15 cellular contexts compared by ENCODE assay signal in the genomic region with DNA sequence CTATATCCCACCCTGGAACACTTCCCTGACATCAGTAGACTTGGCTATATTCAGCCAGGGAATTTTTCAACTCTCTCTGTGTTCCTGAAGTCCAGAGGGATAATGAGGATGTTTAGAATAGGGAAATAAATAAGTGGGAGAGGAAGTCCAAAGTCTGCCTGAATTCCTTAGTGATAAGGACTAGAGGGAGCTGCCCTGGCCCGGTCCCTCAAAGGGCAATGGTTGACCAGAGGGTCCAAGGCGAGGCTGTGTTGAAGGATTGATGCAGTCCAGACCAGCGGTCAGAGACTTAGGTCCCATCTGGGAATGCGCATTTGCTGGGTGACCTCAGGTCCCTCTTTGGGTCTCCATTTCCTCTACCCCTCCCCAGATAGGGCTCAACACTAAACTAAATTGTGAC.
"Had no signal": no experiment of that assay in that cellular context is flagged by ENCODE, and none has a peak within 500 bp of the region (broad histone marks: within the 10 kb centered on the region; RNA-seq: fewer than 3 reads in every experiment).

No MANE protein-coding gene starts in this region.

- H3K36me3 ChIP-seq: esophagus squamous epithelium, prostate gland, sigmoid colon had no signal

- H3K27me3 ChIP-seq: esophagus squamous epithelium, sigmoid colon had no signal

- H3K9me3 ChIP-seq: esophagus squamous epithelium, prostate gland, sigmoid colon had no signal

- H3K4me3 ChIP-seq: esophagus squamous epithelium, lung, prostate gland, sigmoid colon, SK-N-MC had no signal

- ATAC-seq: natural killer cell treated with Interleukin-12 subunit alpha and Interleukin-12 subunit beta and Interleukin-15 and Interleukin-18, amount 100 ng/mL, for 72 hours; T-cell had no signal

- DNase-seq: activated CD4-positive, alpha-beta T cell treated with anti-CD3 and anti-CD28 coated beads, Interleukin-2, amount 10 ng/mL, durations not matched to agents 24 days and 14 days; activated naive CD4-positive, alpha-beta T cell treated with anti-CD3 and anti-CD28 coated beads for 36 hours; amniotic stem cell; esophagus squamous epithelium; foreskin fibroblast; glutamatergic neuron; nucleus accumbens; sigmoid colon; stimulated activated CD4-positive, alpha-beta T cell treated with anti-CD3 and anti-CD28 coated beads, Interleukin-12 subunit alpha, Interleukin-12 subunit beta, amount 100 ng/mL, for 4 hours; stimulated activated naive CD4-positive, alpha-beta T cell treated with Interleukin-2 at 50 U/mL for 16 hours; T-cell had no signal

- H3K27ac ChIP-seq: esophagus squamous epithelium, sigmoid colon, SK-N-MC had no signal

- H3K4me1 ChIP-seq: sigmoid colon had no signal
